Comparison of ENCODE assay signal across 22 cellular contexts in genomic region chr2:95039410-95039809, GRCh38. TPM values are rescaled to one million over a fixed set of nuclear protein-coding genes. Genes with fewer than 3 reads are reported as not detected.
A peak's percentile ranks its signal among the peaks of the same experiment; 100 is the strongest.
DNase-seq lines count a peak whose midpoint lies in the region; ATAC-seq and TF ChIP-seq lines count a peak whose summit lies in the region.
"Had no signal": no experiment of that assay in that cellular context is flagged by ENCODE, and none has a peak within 500 bp of the region (broad histone marks: within the 10 kb centered on the region; RNA-seq: fewer than 3 reads in every experiment).

No MANE protein-coding gene starts in this region.

- CTCF ChIA-PET in CD8-positive, alpha-beta T cell (lab: Charles Lee): interaction anchor here (1.4 kb wide), 1 partner anchor 37 kb away, joined by 3 read pairs; no protein-coding TSS in a partner anchor
- CTCF ChIA-PET in naive thymus-derived CD4-positive, alpha-beta T cell (lab: Charles Lee): no interaction called here

- no peak for TF ChIP-seq CTCF in CD8-positive, alpha-beta T cell (IDR thresholded peaks at IDR 0.05)

- peak; percentile 36 to 46 for ATAC-seq in activated CD4-positive, CD25-positive, alpha-beta regulatory T cell treated with anti-CD3 and anti-CD28 coated beads, Interleukin-2, amount 50 U/mL, for 24 hours
- no peak for ATAC-seq in CD8-positive, alpha-beta T cell
- ATAC-seq in naive thymus-derived CD4-positive, alpha-beta T cell: no peak
- ATAC-seq: activated CD8-positive, alpha-beta memory T cell treated with anti-CD3 and anti-CD28 coated beads, Interleukin-2, amount 10 ng/mL, durations not matched to agents 7 days and 5 days; GM23338; left ventricle myocardium superior had no signal

- H3K36me3 Mint-ChIP-seq in CD8-positive, alpha-beta T cell: peaks cover 28% of the 10 kb centered on the region
- peaks cover 59% of the 10 kb centered on the region for H3K36me3 Mint-ChIP-seq in activated T-helper 1 cell treated with anti-CD3 and anti-CD28 coated beads, Interleukin-12 subunit alpha, Interleukin-12 subunit beta, Interleukin-2, Interleukin-4 antibody, amounts not matched to agents 30 ng/mL and 10 ng/mL and 1 ng/mL, durations not matched to agents 14 hours and 24 hours and 36 hours (ENCODE audit: low read depth)
- peaks cover 4 to 52% (median 39%) of the 10 kb centered on the region in 5 donors for H3K36me3 Mint-ChIP-seq in naive thymus-derived CD4-positive, alpha-beta T cell

- H3K4me3 Mint-ChIP-seq in CD8-positive, alpha-beta T cell: no peak overlapping the region
- no peak overlapping the region for H3K4me3 Mint-ChIP-seq in activated T-helper 1 cell treated with anti-CD3 and anti-CD28 coated beads, Interleukin-12 subunit alpha, Interleukin-12 subunit beta, Interleukin-2, Interleukin-4 antibody, amounts not matched to agents 30 ng/mL and 10 ng/mL and 1 ng/mL, durations not matched to agents 14 hours and 24 hours and 36 hours
- H3K4me3 Mint-ChIP-seq in naive thymus-derived CD4-positive, alpha-beta T cell: peak overlapping the region in 6 of 10 donors; percentile 8 to 74 (median 34)
- H3K4me3 Mint-ChIP-seq: activated CD8-positive, alpha-beta memory T cell treated with anti-CD3 and anti-CD28 coated beads, Interleukin-2, amount 10 ng/mL, durations not matched to agents 7 days and 5 days; GM23338 had no signal

- H3K27ac ChIP-seq in CD8-positive, alpha-beta T cell (ENCODE audit: low read depth, low read length): no peak overlapping the region
- H3K27ac ChIP-seq in naive thymus-derived CD4-positive, alpha-beta T cell (ENCODE audit: low read depth, low read length): peak overlapping the region; percentile 62

- no peaks in the 10 kb centered on the region for H3K27me3 ChIP-seq in CD8-positive, alpha-beta T cell (ENCODE audit: insufficient read depth, low read length)
- no peaks in the 10 kb centered on the region for H3K27me3 ChIP-seq in naive thymus-derived CD4-positive, alpha-beta T cell (ENCODE audit: control insufficient read depth in 2 of 2, insufficient read depth in 2 of 2, low read length in 2 of 2)
- peaks cover 10% of the 10 kb centered on the region for H3K27me3 ChIP-seq in MG63
- H3K27me3 ChIP-seq: upper lobe of left lung had no signal

- peaks cover 74% of the 10 kb centered on the region for H3K4me1 ChIP-seq in CD8-positive, alpha-beta T cell (ENCODE audit: insufficient read depth, low read length)
- H3K4me1 ChIP-seq in naive thymus-derived CD4-positive, alpha-beta T cell (ENCODE audit: control insufficient read depth in 2 of 2, insufficient read depth in 2 of 2, low read length in 2 of 2): peaks cover 0 to 63% of the 10 kb centered on the region in 2 donors

- H3K36me3 ChIP-seq in CD8-positive, alpha-beta T cell (ENCODE audit: insufficient read depth, low read length): peaks cover 3% of the 10 kb centered on the region
- H3K36me3 ChIP-seq in naive thymus-derived CD4-positive, alpha-beta T cell (ENCODE audit: control insufficient read depth in 2 of 3, insufficient read depth in 3 of 3, low read length in 3 of 3): peaks cover 0 to 24% (median 0%) of the 10 kb centered on the region in 3 experiments
- H3K36me3 ChIP-seq in MG63: no peaks in the 10 kb centered on the region
- H3K36me3 ChIP-seq: upper lobe of left lung had no signal

- POLR2A ChIA-PET in CD8-positive, alpha-beta T cell (lab: Charles Lee): no interaction called here
- POLR2A ChIA-PET in naive thymus-derived CD4-positive, alpha-beta T cell (lab: Charles Lee): interaction anchor here (0.7 to 7.0 kb wide), 6 partner anchors 9 to 38 kb away, joined by 5 to 98 read pairs (median 30); partner anchors contain the start of gene MAL

- H3K27me3 Mint-ChIP-seq in CD8-positive, alpha-beta T cell (ENCODE audit: low read depth): no peaks in the 10 kb centered on the region
- no peaks in the 10 kb centered on the region for H3K27me3 Mint-ChIP-seq in activated T-helper 1 cell treated with anti-CD3 and anti-CD28 coated beads, Interleukin-12 subunit alpha, Interleukin-12 subunit beta, Interleukin-2, Interleukin-4 antibody, amounts not matched to agents 30 ng/mL and 10 ng/mL and 1 ng/mL, durations not matched to agents 14 hours and 24 hours and 36 hours (ENCODE audit: insufficient read depth)
- H3K27me3 Mint-ChIP-seq in naive thymus-derived CD4-positive, alpha-beta T cell: no peaks in the 10 kb centered on the region
- H3K27me3 Mint-ChIP-seq: activated CD8-positive, alpha-beta memory T cell treated with anti-CD3 and anti-CD28 coated beads, Interleukin-2, amount 10 ng/mL, durations not matched to agents 7 days and 5 days had no signal

- H3K4me3 ChIP-seq in CD8-positive, alpha-beta T cell (ENCODE audit: low read depth, low read length): no peak overlapping the region
- no peak overlapping the region for H3K4me3 ChIP-seq in naive thymus-derived CD4-positive, alpha-beta T cell (ENCODE audit: low read length)
- no peak overlapping the region for H3K4me3 ChIP-seq in MG63
- H3K4me3 ChIP-seq: GM23338, upper lobe of left lung had no signal

- intact Hi-C loops in CD8-positive, alpha-beta T cell (cut with DNase I, micrococcal nuclease): no loop called here
- intact Hi-C loops in activated T-helper 1 cell treated with anti-CD3 and anti-CD28 coated beads, Interleukin-12 subunit alpha, Interleukin-12 subunit beta, Interleukin-2, Interleukin-4 antibody, amounts not matched to agents 30 ng/mL and 10 ng/mL and 1 ng/mL, durations not matched to agents 14 hours and 24 hours and 36 hours (cut with micrococcal nuclease): loop anchor here (1.0 kb wide), 1 partner anchor 35 kb away; no protein-coding TSS in a partner anchor
- intact Hi-C loops in naive thymus-derived CD4-positive, alpha-beta T cell (cut with micrococcal nuclease): no loop called here
- intact Hi-C loops in posterior vena cava (cut with DNase I): no loop called here

- no peak for DNase-seq in activated CD4-positive, CD25-positive, alpha-beta regulatory T cell treated with anti-CD3 and anti-CD28 coated beads, Interleukin-2, amount 50 U/mL, for 72 hours
- DNase-seq in CD8-positive, alpha-beta T cell: no peak
- DNase-seq in activated T-helper 1 cell treated with anti-CD3 and anti-CD28 coated beads, Interleukin-12 subunit alpha, Interleukin-12 subunit beta, Interleukin-2, Interleukin-4 antibody, amounts not matched to agents 30 ng/mL and 10 ng/mL and 1 ng/mL, durations not matched to agents 14 hours and 24 hours and 36 hours (ENCODE audit: low spot score): no peak
- peak in 1 of 9 donors; percentile 54 for DNase-seq in naive thymus-derived CD4-positive, alpha-beta T cell
- DNase-seq in LoVo (ENCODE audit: low spot score) (no peak), posterior vena cava (ENCODE audit: low spot score) (no peak), MG63 (no peak)
- DNase-seq: 8988T; activated CD8-positive, alpha-beta memory T cell treated with anti-CD3 and anti-CD28 coated beads, Interleukin-2, amount 10 ng/mL, durations not matched to agents 7 days and 5 days; cortex of kidney; Karpas-422; left ventricle myocardium superior; NCI-H1105; NCI-H2081; NCI-H526; Right ventricle myocardium superior; small intestine; upper lobe of left lung had no signal

- H3K9me3 Mint-ChIP-seq in CD8-positive, alpha-beta T cell: no peaks in the 10 kb centered on the region
- H3K9me3 Mint-ChIP-seq in activated T-helper 1 cell treated with anti-CD3 and anti-CD28 coated beads, Interleukin-12 subunit alpha, Interleukin-12 subunit beta, Interleukin-2, Interleukin-4 antibody, amounts not matched to agents 30 ng/mL and 10 ng/mL and 1 ng/mL, durations not matched to agents 14 hours and 24 hours and 36 hours: peaks cover 28% of the 10 kb centered on the region
- peaks cover 0 to 17% (median 0%) of the 10 kb centered on the region in 11 donors for H3K9me3 Mint-ChIP-seq in naive thymus-derived CD4-positive, alpha-beta T cell

- no peaks in the 10 kb centered on the region for H3K9me3 ChIP-seq in CD8-positive, alpha-beta T cell (ENCODE audit: low read length)
- no peaks in the 10 kb centered on the region for H3K9me3 ChIP-seq in naive thymus-derived CD4-positive, alpha-beta T cell (ENCODE audit: control insufficient read depth in 2 of 3, low read length in 3 of 3)
- H3K9me3 ChIP-seq in MG63: no peaks in the 10 kb centered on the region
- H3K9me3 ChIP-seq: upper lobe of left lung had no signal

- H3K27ac Mint-ChIP-seq in CD8-positive, alpha-beta T cell: peak overlapping the region; percentile 92
- peak overlapping the region; percentile 95 for H3K27ac Mint-ChIP-seq in activated T-helper 1 cell treated with anti-CD3 and anti-CD28 coated beads, Interleukin-12 subunit alpha, Interleukin-12 subunit beta, Interleukin-2, Interleukin-4 antibody, amounts not matched to agents 30 ng/mL and 10 ng/mL and 1 ng/mL, durations not matched to agents 14 hours and 24 hours and 36 hours
- peak overlapping the region; percentile 49 to 98 (median 84) for H3K27ac Mint-ChIP-seq in naive thymus-derived CD4-positive, alpha-beta T cell
- H3K27ac Mint-ChIP-seq: GM23338 had no signal

- H3K4me1 Mint-ChIP-seq in CD8-positive, alpha-beta T cell (ENCODE audit: low read depth): peaks cover 89% of the 10 kb centered on the region
- peaks cover 74% of the 10 kb centered on the region for H3K4me1 Mint-ChIP-seq in activated T-helper 1 cell treated with anti-CD3 and anti-CD28 coated beads, Interleukin-12 subunit alpha, Interleukin-12 subunit beta, Interleukin-2, Interleukin-4 antibody, amounts not matched to agents 30 ng/mL and 10 ng/mL and 1 ng/mL, durations not matched to agents 14 hours and 24 hours and 36 hours (ENCODE audit: low read depth)
- H3K4me1 Mint-ChIP-seq in naive thymus-derived CD4-positive, alpha-beta T cell: peaks cover 44 to 100% (median 96%) of the 10 kb centered on the region in 7 donors

RNA-seq across cellular contexts. Expression of gene MAL, which starts 13.9 kb away (rescaled TPM):
- total RNA-seq in CD8-positive, alpha-beta T cell: 10 to 100 TPM; 49.8 to 56.0 TPM
- total RNA-seq in activated T-helper 1 cell treated with anti-CD3 and anti-CD28 coated beads, Interleukin-12 subunit alpha, Interleukin-12 subunit beta, Interleukin-2, Interleukin-4 antibody, amounts not matched to agents 30 ng/mL and 10 ng/mL and 1 ng/mL, durations not matched to agents 14 hours and 24 hours and 36 hours: 264 and 272 TPM in 2 replicates
- total RNA-seq in naive thymus-derived CD4-positive, alpha-beta T cell: 100 to 1,000 TPM; 124 to 575 (median 159) TPM
- polyA plus RNA-seq in naive thymus-derived CD4-positive, alpha-beta T cell: 100 to 1,000 TPM; 355 to 408 TPM
- 1 to 10 TPM; 1.0 to 1.6 TPM for total RNA-seq in posterior vena cava
- total RNA-seq in MG63 (2014; rRNA removed; shearing (Covaris generic); ENCODE audit: low replicate concordance): not detected in 2 replicates
- total RNA-seq: HT1080, pulmonary artery endothelial cell had no signal

Comparison
In these comparisons a context has a peak if more than half of its experiments do, and no peak if none do; other contexts are left out.
1. ATAC-seq: peak in activated CD4-positive, CD25-positive, alpha-beta regulatory T cell treated with anti-CD3 and anti-CD28 coated beads, Interleukin-2, amount 50 U/mL, for 24 hours (2 of 2); none in CD8-positive, alpha-beta T cell (single experiment) and naive thymus-derived CD4-positive, alpha-beta T cell (single experiment).
2. H3K4me3 Mint-ChIP-seq: peak in naive thymus-derived CD4-positive, alpha-beta T cell (6 of 10); none in CD8-positive, alpha-beta T cell (single experiment) and activated T-helper 1 cell treated with anti-CD3 and anti-CD28 coated beads, Interleukin-12 subunit alpha, Interleukin-12 subunit beta, Interleukin-2, Interleukin-4 antibody, amounts not matched to agents 30 ng/mL and 10 ng/mL and 1 ng/mL, durations not matched to agents 14 hours and 24 hours and 36 hours (single experiment).
3. RNA of gene MAL, which starts 13.9 kb away (total RNA-seq): 264 to 272 TPM in activated T-helper 1 cell treated with anti-CD3 and anti-CD28 coated beads, Interleukin-12 subunit alpha, Interleukin-12 subunit beta, Interleukin-2, Interleukin-4 antibody, amounts not matched to agents 30 ng/mL and 10 ng/mL and 1 ng/mL, durations not matched to agents 14 hours and 24 hours and 36 hours, 124 to 575 TPM in naive thymus-derived CD4-positive, alpha-beta T cell and 49.8 to 56.0 TPM in CD8-positive, alpha-beta T cell; 1.0 to 1.6 TPM in posterior vena cava and not detected in MG63; every median in the first group is over 10 times any median in the second.
4. Peak in every context shown above with its lines, with median percentiles within 50 percentile points of each other: H3K27ac Mint-ChIP-seq.